In the genomic region with DNA sequence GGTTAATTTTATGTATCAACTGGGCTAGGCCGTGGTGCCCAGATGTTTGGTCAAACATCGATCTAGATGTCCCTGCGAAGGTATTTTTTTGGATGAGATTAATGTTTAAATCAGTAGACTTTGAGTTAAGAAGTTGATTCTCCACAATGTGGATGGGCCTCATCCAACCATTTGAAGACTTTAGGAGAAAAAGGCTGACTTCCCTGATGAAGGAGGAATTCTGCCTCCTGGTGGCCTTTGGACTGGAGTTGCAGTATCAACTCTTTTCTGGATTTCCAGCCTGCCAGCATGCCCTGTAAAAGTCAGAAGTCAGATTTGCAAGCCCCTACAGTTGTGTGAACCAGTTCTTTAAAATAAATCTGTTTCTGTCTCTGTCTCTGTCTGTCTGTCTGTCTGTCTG, we compare ENCODE assay signal across 9 cellular contexts.
DNase-seq lines count a peak whose midpoint lies in the region; ATAC-seq, FAIRE-seq and TF ChIP-seq lines count a peak whose summit lies in the region.
"Had no signal": no experiment of that assay in that cellular context is flagged by ENCODE, and none has a peak within 500 bp of the region (broad histone marks: within the 10 kb centered on the region; RNA-seq: fewer than 3 reads in every experiment).

No MANE protein-coding gene starts in this region.

- no peak overlapping the region for H4K8ac ChIP-seq in mesendoderm (ENCODE audit: low read depth, low read length)

- peaks cover 0 to 5% (median 3%) of the 10 kb centered on the region in 3 donors for H3K27me3 Mint-ChIP-seq in CD14-positive monocyte (ENCODE audit: low read depth in 3 of 3)

- H4K5ac ChIP-seq in mesendoderm (ENCODE audit: low read length) = no peak overlapping the region

- peaks cover 0 to 3% (median 0%) of the 10 kb centered on the region in 7 donors for H3K9me3 Mint-ChIP-seq in CD14-positive monocyte
- peaks cover 4% of the 10 kb centered on the region for H3K9me3 Mint-ChIP-seq in stimulated activated effector memory CD8-positive, alpha-beta T cell treated with anti-CD3 and anti-CD28 coated beads, Interleukin-12 subunit alpha, Interleukin-12 subunit beta, amount 100 ng/mL, for 72 hours
- H3K9me3 Mint-ChIP-seq: memory B cell had no signal

- no peak overlapping the region for H2BK5ac ChIP-seq in mesendoderm (ENCODE audit: low read length)

- no peaks in the 10 kb centered on the region for H3K27me3 ChIP-seq in bronchial epithelial cell (ENCODE audit: control insufficient read depth, insufficient read depth, low read length)
- H3K27me3 ChIP-seq in mesendoderm (ENCODE audit: insufficient read depth, low read length, poor library complexity) = no peaks in the 10 kb centered on the region

- TF ChIP-seq CTCF in CD14-positive monocyte (IDR thresholded peaks at IDR 0.05) = peak; percentile 65
- TF ChIP-seq CTCF in bronchial epithelial cell (IDR thresholded peaks at IDR 0.05; ENCODE audit: insufficient read depth, low read length, severe bottlenecking) = peak; percentile 33

- no peak overlapping the region for H3K18ac ChIP-seq in mesendoderm (ENCODE audit: low read length)

- no peak overlapping the region for H3K4ac ChIP-seq in mesendoderm (ENCODE audit: low read depth, low read length)

- no peak overlapping the region for H3K9ac ChIP-seq in mesendoderm (ENCODE audit: low read length)

- no peak for FAIRE-seq in bronchial epithelial cell (lab: Jason Lieb, UNC)

- H3K27ac ChIP-seq in mesendoderm (ENCODE audit: low read depth, low read length) = no peak overlapping the region

- H3K4me2 ChIP-seq in mesendoderm (ENCODE audit: low read length) = no peak overlapping the region

- no peaks in the 10 kb centered on the region for H3K79me2 ChIP-seq in mesendoderm (ENCODE audit: control insufficient read depth, insufficient read depth, low read length)

- peaks cover 0 to 4% of the 10 kb centered on the region in 2 donors for H3K36me3 Mint-ChIP-seq in CD14-positive monocyte
- no peaks in the 10 kb centered on the region for H3K36me3 Mint-ChIP-seq in stimulated activated effector memory CD8-positive, alpha-beta T cell treated with anti-CD3 and anti-CD28 coated beads, Interleukin-12 subunit alpha, Interleukin-12 subunit beta, amount 100 ng/mL, for 72 hours
- H3K36me3 Mint-ChIP-seq: memory B cell had no signal

- no peak overlapping the region for H2BK15ac ChIP-seq in mesendoderm (replicated peaks; ENCODE audit: low read depth)

- no peak overlapping the region for H3K56ac ChIP-seq in mesendoderm (ENCODE audit: low read length)

- no peak overlapping the region for H3K4me3 ChIP-seq in bronchial epithelial cell (ENCODE audit: low read depth, low read length)
- no peak overlapping the region for H3K4me3 ChIP-seq in mesendoderm (ENCODE audit: low read length)

- H3K4me1 Mint-ChIP-seq in CD14-positive monocyte = no peaks in the 10 kb centered on the region
- no peaks in the 10 kb centered on the region for H3K4me1 Mint-ChIP-seq in stimulated activated effector memory CD8-positive, alpha-beta T cell treated with anti-CD3 and anti-CD28 coated beads, Interleukin-12 subunit alpha, Interleukin-12 subunit beta, amount 100 ng/mL, for 72 hours
- H3K4me1 Mint-ChIP-seq: memory B cell had no signal

- H3K27ac Mint-ChIP-seq in CD14-positive monocyte = no peak overlapping the region
- H3K27ac Mint-ChIP-seq in stimulated activated effector memory CD8-positive, alpha-beta T cell treated with anti-CD3 and anti-CD28 coated beads, Interleukin-12 subunit alpha, Interleukin-12 subunit beta, amount 100 ng/mL, for 72 hours = no peak overlapping the region
- H3K27ac Mint-ChIP-seq: memory B cell had no signal

- ATAC-seq in HG03565 (IDR thresholded peaks at IDR 0.05; ENCODE audit: unreplicated experiment) = no peak
- ATAC-seq in stimulated activated effector memory CD8-positive, alpha-beta T cell treated with anti-CD3 and anti-CD28 coated beads, Interleukin-12 subunit alpha, Interleukin-12 subunit beta, amount 100 ng/mL, for 72 hours = no peak
- no peak for ATAC-seq in GM19467 (IDR thresholded peaks at IDR 0.05; ENCODE audit: unreplicated experiment)

- no peak overlapping the region for H2BK120ac ChIP-seq in mesendoderm (ENCODE audit: low read depth, low read length)

- no peak for DNase-seq in CD14-positive monocyte (ENCODE audit: low spot score)
- DNase-seq in Kasumi-1 (lab: John Stamatoyannopoulos, UW) = peak; percentile 19 to 36
- peak; percentile 6 for DNase-seq in bronchial epithelial cell (ENCODE audit: low read depth)
- peak; percentile 64 for DNase-seq in mesendoderm
- DNase-seq in activated naive CD4-positive, alpha-beta T cell (lab: John Stamatoyannopoulos, UW) = no peak
- DNase-seq in stimulated activated effector memory CD8-positive, alpha-beta T cell treated with anti-CD3 and anti-CD28 coated beads, Interleukin-12 subunit alpha, Interleukin-12 subunit beta, amount 100 ng/mL, for 72 hours (ENCODE audit: low spot score in 2 of 2) = no peak

- H3K36me3 ChIP-seq in bronchial epithelial cell (ENCODE audit: control insufficient read depth, insufficient read depth, low read length) (no peaks in the 10 kb centered on the region), mesendoderm (ENCODE audit: control insufficient read depth, insufficient read depth, low read length) (no peaks in the 10 kb centered on the region)

- no peak overlapping the region for H3K4me3 Mint-ChIP-seq in CD14-positive monocyte
- no peak overlapping the region for H3K4me3 Mint-ChIP-seq in stimulated activated effector memory CD8-positive, alpha-beta T cell treated with anti-CD3 and anti-CD28 coated beads, Interleukin-12 subunit alpha, Interleukin-12 subunit beta, amount 100 ng/mL, for 72 hours
- H3K4me3 Mint-ChIP-seq: memory B cell had no signal

- intact Hi-C loops in CD14-positive monocyte (cut with micrococcal nuclease) = loop anchor here (2.0 to 5.0 kb wide), 3 partner anchors 90 to 150 kb away; partner anchors contain the start of gene STK32B (in 1 of the 2)

- no peaks in the 10 kb centered on the region for H3K4me1 ChIP-seq in mesendoderm (ENCODE audit: control insufficient read depth, low read depth, low read length)

- H2AK5ac ChIP-seq in mesendoderm (ENCODE audit: low read length) = no peak overlapping the region

- H3K23ac ChIP-seq in mesendoderm (ENCODE audit: low read length) = no peak overlapping the region

- no CpG with 5 or more reads among the region's 3 CpGs for WGBS in mesendoderm (ENCODE audit: extremely low coverage, insufficient coverage, low lambda C conversion rate)

- H3K79me1 ChIP-seq in mesendoderm (ENCODE audit: low read length) = no peaks in the 10 kb centered on the region

Comparison
In these comparisons a context has a peak if more than half of its experiments do, and no peak if none do; other contexts are left out.
1. DNase-seq: peak in Kasumi-1 (2 of 2), bronchial epithelial cell (single experiment) and mesendoderm (single experiment); none in CD14-positive monocyte (single experiment), activated naive CD4-positive, alpha-beta T cell (0 of 4) and stimulated activated effector memory CD8-positive, alpha-beta T cell treated with anti-CD3 and anti-CD28 coated beads, Interleukin-12 subunit alpha, Interleukin-12 subunit beta, amount 100 ng/mL, for 72 hours (0 of 2).